ENCODE assay signal across 1 cellular context in genomic region chr10:101046332-101047238, GRCh38.
TF ChIP-seq lines count a peak whose summit lies in the region.

No MANE protein-coding gene starts in this region.

TF ChIP-seq in SK-N-SH treated with all-trans-retinoic acid at 6 μM for 48 hours, 23 proteins besides CTCF, POLR2A, EP300 and RAD21 (continued from another document):
- TF ChIP-seq, protein P1, sequence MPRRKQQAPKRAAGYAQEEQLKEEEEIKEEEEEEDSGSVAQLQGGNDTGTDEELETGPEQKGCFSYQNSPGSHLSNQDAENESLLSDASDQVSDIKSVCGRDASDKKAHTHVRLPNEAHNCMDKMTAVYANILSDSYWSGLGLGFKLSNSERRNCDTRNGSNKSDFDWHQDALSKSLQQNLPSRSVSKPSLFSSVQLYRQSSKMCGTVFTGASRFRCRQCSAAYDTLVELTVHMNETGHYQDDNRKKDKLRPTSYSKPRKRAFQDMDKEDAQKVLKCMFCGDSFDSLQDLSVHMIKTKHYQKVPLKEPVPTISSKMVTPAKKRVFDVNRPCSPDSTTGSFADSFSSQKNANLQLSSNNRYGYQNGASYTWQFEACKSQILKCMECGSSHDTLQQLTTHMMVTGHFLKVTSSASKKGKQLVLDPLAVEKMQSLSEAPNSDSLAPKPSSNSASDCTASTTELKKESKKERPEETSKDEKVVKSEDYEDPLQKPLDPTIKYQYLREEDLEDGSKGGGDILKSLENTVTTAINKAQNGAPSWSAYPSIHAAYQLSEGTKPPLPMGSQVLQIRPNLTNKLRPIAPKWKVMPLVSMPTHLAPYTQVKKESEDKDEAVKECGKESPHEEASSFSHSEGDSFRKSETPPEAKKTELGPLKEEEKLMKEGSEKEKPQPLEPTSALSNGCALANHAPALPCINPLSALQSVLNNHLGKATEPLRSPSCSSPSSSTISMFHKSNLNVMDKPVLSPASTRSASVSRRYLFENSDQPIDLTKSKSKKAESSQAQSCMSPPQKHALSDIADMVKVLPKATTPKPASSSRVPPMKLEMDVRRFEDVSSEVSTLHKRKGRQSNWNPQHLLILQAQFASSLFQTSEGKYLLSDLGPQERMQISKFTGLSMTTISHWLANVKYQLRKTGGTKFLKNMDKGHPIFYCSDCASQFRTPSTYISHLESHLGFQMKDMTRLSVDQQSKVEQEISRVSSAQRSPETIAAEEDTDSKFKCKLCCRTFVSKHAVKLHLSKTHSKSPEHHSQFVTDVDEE (CRISPR knock-in tag; IDR thresholded peaks at IDR 0.05), result no peak
- TF ChIP-seq TCF4 (CRISPR knock-in tag; IDR thresholded peaks at IDR 0.05; ENCODE audit: borderline replicate concordance), result no peak
- TF ChIP-seq, protein P2, sequence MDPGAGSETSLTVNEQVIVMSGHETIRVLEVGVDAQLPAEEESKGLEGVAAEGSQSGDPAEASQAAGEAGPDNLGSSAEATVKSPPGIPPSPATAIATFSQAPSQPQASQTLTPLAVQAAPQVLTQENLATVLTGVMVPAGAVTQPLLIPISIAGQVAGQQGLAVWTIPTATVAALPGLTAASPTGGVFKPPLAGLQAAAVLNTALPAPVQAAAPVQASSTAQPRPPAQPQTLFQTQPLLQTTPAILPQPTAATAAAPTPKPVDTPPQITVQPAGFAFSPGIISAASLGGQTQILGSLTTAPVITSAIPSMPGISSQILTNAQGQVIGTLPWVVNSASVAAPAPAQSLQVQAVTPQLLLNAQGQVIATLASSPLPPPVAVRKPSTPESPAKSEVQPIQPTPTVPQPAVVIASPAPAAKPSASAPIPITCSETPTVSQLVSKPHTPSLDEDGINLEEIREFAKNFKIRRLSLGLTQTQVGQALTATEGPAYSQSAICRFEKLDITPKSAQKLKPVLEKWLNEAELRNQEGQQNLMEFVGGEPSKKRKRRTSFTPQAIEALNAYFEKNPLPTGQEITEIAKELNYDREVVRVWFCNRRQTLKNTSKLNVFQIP (CRISPR knock-in tag; IDR thresholded peaks at IDR 0.05; ENCODE audit: borderline replicate concordance, low read depth), result no peak
- TF ChIP-seq ISL1 (CRISPR knock-in tag; IDR thresholded peaks at IDR 0.05), result no peak
